9 cellular contexts compared by ENCODE assay signal in genomic region chr20:47336013-47336754, GRCh38. TPM values are rescaled to one million over a fixed set of nuclear protein-coding genes. Genes with fewer than 3 reads are reported as not detected.
DNase-seq lines count a peak whose midpoint lies in the region; ATAC-seq and TF ChIP-seq lines count a peak whose summit lies in the region.
"Had no signal": no experiment of that assay in that cellular context is flagged by ENCODE, and none has a peak within 500 bp of the region (broad histone marks: within the 10 kb centered on the region; RNA-seq: fewer than 3 reads in every experiment).

No MANE protein-coding gene starts in this region.

- intact Hi-C loops in mucosa of descending colon (cut with DNase I, micrococcal nuclease), result no loop called here
- intact Hi-C loops in tibial artery (cut with DNase I; ENCODE audit: low total_unique reads), result no loop called here

- H3K4me3 ChIP-seq in mucosa of descending colon, result no peak overlapping the region
- H3K4me3 ChIP-seq in tibial artery, result no peak overlapping the region

- H3K4me1 ChIP-seq in mucosa of descending colon (ENCODE audit: low read depth), result peaks cover 41% of the 10 kb centered on the region
- peaks cover 8 to 58% (median 33%) of the 10 kb centered on the region in 4 donors for H3K4me1 ChIP-seq in tibial artery

- ATAC-seq in mucosa of descending colon (no peak), HG03354 (IDR thresholded peaks at IDR 0.05; ENCODE audit: poor library complexity, severe bottlenecking, unreplicated experiment) (no peak), HG02973 (IDR thresholded peaks at IDR 0.05; ENCODE audit: unreplicated experiment) (no peak)

- peak; percentile 64 for DNase-seq in NCI-H446 treated with DMSO at 0.1 percent for 48 hours (lab: John Stamatoyannopoulos, UW)
- peak; percentile 52 for DNase-seq in epidermal melanocyte (ENCODE audit: insufficient read length, low spot score)
- DNase-seq in mucosa of descending colon, result peak in 2 of 3 donors; percentile 36 to 40
- peak in 1 of 2 donors; percentile 62 for DNase-seq in tibial artery
- DNase-seq in UCSD-AML1 (lab: John Stamatoyannopoulos, UW; ENCODE audit: unreplicated experiment), result no peak
- no peak for DNase-seq in activated gamma-delta T cell (lab: John Stamatoyannopoulos, UW)
- DNase-seq: NCI-H1417 treated with DMSO at 0.1 percent for 48 hours had no signal

- H3K9me3 ChIP-seq in mucosa of descending colon, result no peaks in the 10 kb centered on the region
- H3K9me3 ChIP-seq in tibial artery, result no peaks in the 10 kb centered on the region

- H3K27me3 ChIP-seq in tibial artery, result no peaks in the 10 kb centered on the region

- no peak for TF ChIP-seq CTCF in mucosa of descending colon (IDR thresholded peaks at IDR 0.05)
- TF ChIP-seq CTCF in tibial artery (IDR thresholded peaks at IDR 0.05), result no peak

- H3K36me3 ChIP-seq in mucosa of descending colon (ENCODE audit: low read depth) (no peaks in the 10 kb centered on the region), tibial artery (no peaks in the 10 kb centered on the region)

- peak overlapping the region; percentile 80 to 82 for H3K27ac ChIP-seq in tibial artery

RNA-seq across cellular contexts. Expression of gene ZMYND8, which starts 20.3 kb away (rescaled TPM):
- total RNA-seq in mucosa of descending colon, result 10 to 100 TPM; 62.1 to 64.9 (median 62.1) TPM

Comparison
In these comparisons a context has a peak if more than half of its experiments do, and no peak if none do; other contexts are left out.
1. DNase-seq: peak in NCI-H446 treated with DMSO at 0.1 percent for 48 hours (single experiment), epidermal melanocyte (single experiment) and mucosa of descending colon (2 of 3); none in UCSD-AML1 (single experiment) and activated gamma-delta T cell (single experiment).